ENCODE assay signal across 9 cellular contexts in the genomic region with DNA sequence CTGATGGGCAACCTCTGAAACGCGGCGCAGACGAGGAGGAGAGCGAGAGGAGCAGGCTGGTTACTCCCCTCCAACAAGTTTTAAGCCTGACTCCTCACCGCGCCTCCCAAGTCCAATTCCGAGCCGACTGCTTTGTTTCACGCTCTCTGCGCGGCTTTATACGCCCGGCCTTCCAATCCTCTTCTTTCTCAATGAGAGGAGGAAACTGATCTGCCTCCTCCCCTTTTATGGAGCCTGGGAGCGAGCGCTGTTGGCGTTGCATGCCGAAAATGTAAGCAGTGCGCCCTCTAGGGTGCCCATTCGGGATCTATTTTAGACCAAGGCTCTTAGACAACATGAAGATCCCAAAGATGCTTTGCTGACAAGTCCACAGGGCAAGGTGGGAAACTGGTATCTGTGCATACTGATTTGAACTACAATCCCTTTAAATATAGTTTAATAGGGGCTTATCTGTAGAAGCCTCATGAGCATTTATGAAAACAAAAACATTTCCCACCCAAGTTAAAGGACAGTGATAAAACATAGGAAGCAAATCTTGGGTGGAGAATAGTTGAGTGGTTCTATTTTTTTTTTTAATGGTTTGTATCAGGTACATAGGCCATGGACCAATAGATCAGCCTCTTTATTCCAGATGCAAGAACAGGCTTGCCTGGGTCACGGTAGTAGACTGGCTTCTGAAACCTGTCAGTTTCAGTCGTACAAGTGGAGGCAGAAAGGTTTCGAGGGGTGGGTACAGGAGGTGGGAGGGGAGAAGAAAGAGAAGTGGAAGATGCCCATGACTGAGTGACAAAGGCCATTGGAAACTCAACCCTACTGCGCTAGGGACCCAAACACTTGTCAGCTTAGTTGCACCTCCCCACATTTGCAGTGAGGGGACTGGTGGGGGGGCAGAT. TPM values are rescaled to one million over a fixed set of nuclear protein-coding genes. Genes with fewer than 3 reads are reported as not detected.
DNase-seq lines count a peak whose midpoint lies in the region; ATAC-seq and TF ChIP-seq lines count a peak whose summit lies in the region.
"Had no signal": no experiment of that assay in that cellular context is flagged by ENCODE, and none has a peak within 500 bp of the region (broad histone marks: within the 10 kb centered on the region; RNA-seq: fewer than 3 reads in every experiment).

Gene RND3, minus strand, starts transcription at position 131 of the 893 bp plus-strand sequence. CDS start 250 bp downstream, outside the sequence.

- H3K27me3 ChIP-seq in ovary = no peaks in the 10 kb centered on the region

- no peaks in the 10 kb centered on the region for H3K36me3 Mint-ChIP-seq in activated naive CD4-positive, alpha-beta T cell treated with anti-CD3 and anti-CD28 coated beads, Interleukin-2, amount 50 U/mL, for 24 hours
- H3K36me3 Mint-ChIP-seq in glutamatergic neuron (ENCODE audit: unreplicated experiment) = no peaks in the 10 kb centered on the region

- DNase-seq in DMS114 treated with DMSO at 0.1 percent for 48 hours (lab: John Stamatoyannopoulos, UW; ENCODE audit: unreplicated experiment) (peak; percentile 75), NCI-H526 treated with DMSO at 0.1 percent for 48 hours (lab: John Stamatoyannopoulos, UW) (peak; percentile 98), glutamatergic neuron (peak; percentile 94), ovary (peak; percentile 85 to 95 (median 92))
- no peak for DNase-seq in NK-92 treated with Interleukin-12 subunit alpha and Interleukin-12 subunit beta, amount 100 ng/mL, for 24 hours (lab: John Stamatoyannopoulos, UW)

- H3K27ac ChIP-seq in ovary = peak within 1 kb of the TSS; percentile 28 to 55
- H3K27ac ChIP-seq: neutrophil had no signal

- peak; percentile 90 for TF ChIP-seq CTCF in glutamatergic neuron (IDR thresholded peaks at IDR 0.05; ENCODE audit: partially characterized antibody, unreplicated experiment)
- peak; percentile 22 to 86 (median 69) for TF ChIP-seq CTCF in ovary (IDR thresholded peaks at IDR 0.05)

- peak within 1 kb of the TSS; percentile 74 for H3K4me3 Mint-ChIP-seq in activated naive CD4-positive, alpha-beta T cell treated with anti-CD3 and anti-CD28 coated beads, Interleukin-2, amount 50 U/mL, for 24 hours
- peak within 1 kb of the TSS; percentile 94 for H3K4me3 Mint-ChIP-seq in glutamatergic neuron (ENCODE audit: unreplicated experiment)

- no peak for TF ChIP-seq EP300 in ovary (IDR thresholded peaks at IDR 0.05)

- H3K27me3 Mint-ChIP-seq in activated naive CD4-positive, alpha-beta T cell treated with anti-CD3 and anti-CD28 coated beads, Interleukin-2, amount 50 U/mL, for 24 hours = peaks cover 35% of the 10 kb centered on the region
- H3K27me3 Mint-ChIP-seq in glutamatergic neuron (ENCODE audit: unreplicated experiment) = no peaks in the 10 kb centered on the region

- H3K4me1 Mint-ChIP-seq in activated naive CD4-positive, alpha-beta T cell treated with anti-CD3 and anti-CD28 coated beads, Interleukin-2, amount 50 U/mL, for 24 hours = peaks cover 11% of the 10 kb centered on the region
- peaks cover 14% of the 10 kb centered on the region for H3K4me1 Mint-ChIP-seq in glutamatergic neuron (ENCODE audit: low read depth, unreplicated experiment)

- H3K4me3 ChIP-seq in ovary = peak within 1 kb of the TSS; percentile 64

- H3K9me3 ChIP-seq in ovary = no peaks in the 10 kb centered on the region
- H3K9me3 ChIP-seq: neutrophil had no signal

- WGBS in ovary, 3 donors = 12 to 15% (median 12%) methylated on average over 24 of the region's 24 CpGs

- H3K27ac Mint-ChIP-seq in activated naive CD4-positive, alpha-beta T cell treated with anti-CD3 and anti-CD28 coated beads, Interleukin-2, amount 50 U/mL, for 24 hours = no peak within 1 kb of the TSS
- peak within 1 kb of the TSS; percentile 96 for H3K27ac Mint-ChIP-seq in glutamatergic neuron (ENCODE audit: unreplicated experiment)

- TF ChIP-seq POLR2A in ovary (IDR thresholded peaks at IDR 0.05) = peak; percentile 76

- peak; percentile 62 for ATAC-seq in GM19455 (IDR thresholded peaks at IDR 0.05; ENCODE audit: unreplicated experiment)
- ATAC-seq in HG03575 (IDR thresholded peaks at IDR 0.05; ENCODE audit: extremely low read depth, insufficient number of reproducible peaks, low FRiP score, unreplicated experiment) = peak; percentile 54

- intact Hi-C loops in ovary (cut with DNase I) = loop anchor here in 3 of 4 donors (5.0 to 10.0 kb wide), 3 partner anchors 885 to 895 kb away; no protein-coding TSS in a partner anchor

- no peaks in the 10 kb centered on the region for H3K36me3 ChIP-seq in ovary
- H3K36me3 ChIP-seq: neutrophil had no signal

- peaks cover 1% of the 10 kb centered on the region for H3K4me1 ChIP-seq in ovary (ENCODE audit: insufficient read depth)

- no peaks in the 10 kb centered on the region for H3K9me3 Mint-ChIP-seq in activated naive CD4-positive, alpha-beta T cell treated with anti-CD3 and anti-CD28 coated beads, Interleukin-2, amount 50 U/mL, for 24 hours
- peaks cover 12% of the 10 kb centered on the region for H3K9me3 Mint-ChIP-seq in glutamatergic neuron (ENCODE audit: unreplicated experiment)

RNA-seq across cellular contexts. Expression of gene RND3, which starts in this region (rescaled TPM):
- total RNA-seq in glutamatergic neuron (ENCODE audit: unreplicated experiment) (49.0 TPM), ovary (10 to 100 TPM in 4 of 7 donors, 1 to 10 TPM in 3; 2.5 to 23.0 (median 11.2) TPM)
- 10 to 100 TPM; 12.8 to 13.8 TPM for polyA plus RNA-seq in ovary
